19 cellular contexts compared by ENCODE assay signal in genomic region chr13:95571941-95572340, GRCh38. TPM values are rescaled to one million over a fixed set of nuclear protein-coding genes. Genes with fewer than 3 reads are reported as not detected.
"Had no signal": no experiment of that assay in that cellular context is flagged by ENCODE, and none has a peak within 500 bp of the region (broad histone marks: within the 10 kb centered on the region; RNA-seq: fewer than 3 reads in every experiment).

No MANE protein-coding gene starts in this region.

- H3K36me3 ChIP-seq: adrenal gland, gastrocnemius medialis, left lung, prostate gland, transverse colon, vagina had no signal

- H3K4me3 Mint-ChIP-seq: activated CD4-positive, alpha-beta T cell treated with anti-CD3 and anti-CD28 coated beads for 36 hours; activated naive CD4-positive, alpha-beta T cell treated with anti-CD3 and anti-CD28 coated beads, Interleukin-2, amount 50 U/mL, for 24 hours; dendritic cell treated with granulocyte-macrophage colony-stimulating factor and Interleukin-4, amounts not matched to agents 40 ng/mL and 50 ng/mL, for 4 days; nephron progenitor cell; stimulated activated naive CD8-positive, alpha-beta T cell treated with anti-CD3 and anti-CD28 coated beads, Interleukin-15, Interleukin-2, amounts not matched to agents 100 ng/mL and 50 ng/mL, for 24 hours; WTC11 had no signal

- DNase-seq: activated CD4-positive, alpha-beta T cell treated with anti-CD3 and anti-CD28 coated beads for 36 hours; activated CD4-positive, alpha-beta T cell treated with anti-CD3 and anti-CD28 coated beads, Interleukin-2, amount 50 U/mL, for 48 hours; activated gamma-delta T cell; adrenal gland; effector CD8-positive, alpha-beta T cell; gastrocnemius medialis; head of caudate nucleus; left lung; nephron progenitor cell; right cardiac atrium; transverse colon had no signal

- H3K27ac Mint-ChIP-seq: activated CD4-positive, alpha-beta T cell treated with anti-CD3 and anti-CD28 coated beads for 36 hours; activated naive CD4-positive, alpha-beta T cell treated with anti-CD3 and anti-CD28 coated beads, Interleukin-2, amount 50 U/mL, for 24 hours; dendritic cell treated with granulocyte-macrophage colony-stimulating factor and Interleukin-4, amounts not matched to agents 40 ng/mL and 50 ng/mL, for 4 days; nephron progenitor cell; stimulated activated naive CD8-positive, alpha-beta T cell treated with anti-CD3 and anti-CD28 coated beads, Interleukin-15, Interleukin-2, amounts not matched to agents 100 ng/mL and 50 ng/mL, for 24 hours; WTC11 had no signal

- ATAC-seq: activated CD4-positive, alpha-beta T cell treated with anti-CD3 and anti-CD28 coated beads for 36 hours; gastrocnemius medialis; left lung; right cardiac atrium; WTC11 had no signal

- H3K9me3 ChIP-seq: adrenal gland, gastrocnemius medialis, left lung, prostate gland, transverse colon, vagina had no signal

- H3K27ac ChIP-seq: adrenal gland, gastrocnemius medialis, left lung, prostate gland, transverse colon, vagina had no signal

- H3K36me3 Mint-ChIP-seq: activated naive CD4-positive, alpha-beta T cell treated with anti-CD3 and anti-CD28 coated beads, Interleukin-2, amount 50 U/mL, for 24 hours had no signal

- H3K27me3 Mint-ChIP-seq: dendritic cell treated with granulocyte-macrophage colony-stimulating factor and Interleukin-4, amounts not matched to agents 40 ng/mL and 50 ng/mL, for 4 days had no signal

- H3K9me3 Mint-ChIP-seq: dendritic cell treated with granulocyte-macrophage colony-stimulating factor and Interleukin-4, amounts not matched to agents 40 ng/mL and 50 ng/mL, for 4 days; stimulated activated naive CD8-positive, alpha-beta T cell treated with anti-CD3 and anti-CD28 coated beads, Interleukin-15, Interleukin-2, amounts not matched to agents 100 ng/mL and 50 ng/mL, for 24 hours had no signal

- H3K4me3 ChIP-seq: adrenal gland, gastrocnemius medialis, left lung, prostate gland, transverse colon, vagina had no signal

- H3K27me3 ChIP-seq: adrenal gland, gastrocnemius medialis, left lung, transverse colon, vagina had no signal

- H3K4me1 ChIP-seq: adrenal gland, gastrocnemius medialis, left lung, prostate gland, transverse colon, vagina had no signal

- H3K4me1 Mint-ChIP-seq: activated CD4-positive, alpha-beta T cell treated with anti-CD3 and anti-CD28 coated beads for 36 hours; activated naive CD4-positive, alpha-beta T cell treated with anti-CD3 and anti-CD28 coated beads, Interleukin-2, amount 50 U/mL, for 24 hours had no signal

RNA-seq across cellular contexts. Expression of gene CLDN10, which starts 19.4 kb away (rescaled TPM):
- total RNA-seq: activated CD4-positive, alpha-beta T cell treated with anti-CD3 and anti-CD28 coated beads for 36 hours; chondrocyte; gastrocnemius medialis; myocyte; transverse colon; vagina had no signal
